In the genomic region with DNA sequence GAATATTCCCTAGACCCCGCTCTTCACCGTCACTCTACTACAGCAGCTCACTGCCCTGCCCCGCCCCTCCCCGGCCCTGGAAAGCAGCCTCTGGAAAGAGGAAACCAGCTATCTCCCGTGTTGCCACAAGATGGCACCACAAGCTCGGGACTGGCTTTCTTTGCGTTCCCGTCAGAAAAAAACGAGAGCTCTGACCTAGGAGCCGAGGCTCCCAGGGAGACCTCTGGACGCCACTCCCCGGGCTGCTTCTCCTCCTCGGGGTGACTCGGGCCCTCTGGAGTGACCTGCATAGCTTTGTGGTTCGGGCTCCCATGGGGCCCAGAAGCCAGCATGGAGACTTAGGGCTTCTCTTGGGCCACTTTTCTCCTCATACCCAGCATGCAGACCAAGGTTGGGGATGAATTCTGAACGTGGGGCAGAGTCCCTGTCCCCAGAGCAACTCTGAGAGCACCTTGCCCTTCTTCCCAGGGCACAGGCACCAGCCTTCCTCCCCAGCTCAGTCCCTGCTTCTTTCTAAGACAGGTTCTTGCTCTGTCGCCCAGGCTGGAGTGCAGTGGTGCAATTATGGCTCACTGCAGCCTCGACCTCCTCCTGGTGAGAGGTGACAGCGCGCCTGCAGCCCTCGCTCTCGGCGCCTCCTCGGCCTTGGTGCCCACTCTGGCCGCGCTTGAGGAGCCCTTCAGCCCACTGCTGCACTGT, we compare ENCODE assay signal across 8 cellular contexts. TPM values are rescaled to one million over a fixed set of nuclear protein-coding genes. Genes with fewer than 3 reads are reported as not detected.
DNase-seq lines count a peak whose midpoint lies in the region; ATAC-seq and TF ChIP-seq lines count a peak whose summit lies in the region.

No MANE protein-coding gene starts in this region.

- peak; percentile 85 for TF ChIP-seq CTCF in type B pancreatic cell (conservative IDR thresholded peaks at IDR 0.05)

- peaks cover 7% of the 10 kb centered on the region for H3K36me3 Mint-ChIP-seq in activated naive CD4-positive, alpha-beta T cell treated with anti-CD3 and anti-CD28 coated beads, Interleukin-2, amount 10 ng/mL, durations not matched to agents 7 days and 5 days
- no peaks in the 10 kb centered on the region for H3K36me3 Mint-ChIP-seq in type B pancreatic cell

- DNase-seq in GM04504 (ENCODE audit: low read depth) (peak; percentile 64), MV-4-11 (lab: John Stamatoyannopoulos, UW) (peak; percentile 74), head of caudate nucleus (peak; percentile 68 to 91 (median 83)), pons (ENCODE audit: low spot score) (peak; percentile 79), type B pancreatic cell (ENCODE audit: extremely low spot score, unreplicated experiment) (peak; percentile 87)
- peak; percentile 88 for DNase-seq in activated naive CD4-positive, alpha-beta T cell treated with anti-CD3 and anti-CD28 coated beads, Interleukin-2, amount 10 ng/mL, durations not matched to agents 7 days and 5 days

- CTCF ChIA-PET in activated naive CD4-positive, alpha-beta T cell treated with anti-CD3 and anti-CD28 coated beads, Interleukin-2, amount 10 ng/mL, durations not matched to agents 7 days and 5 days (lab: Charles Lee), result interaction anchor here (0.7 to 6.9 kb wide), 41 partner anchors 9 to 349 kb away, joined by 3 to 45 read pairs (median 4); a partner anchor contains a TSS

- peaks cover 7% of the 10 kb centered on the region for H3K9me3 Mint-ChIP-seq in activated naive CD4-positive, alpha-beta T cell treated with anti-CD3 and anti-CD28 coated beads, Interleukin-2, amount 10 ng/mL, durations not matched to agents 7 days and 5 days
- H3K9me3 Mint-ChIP-seq in type B pancreatic cell, result no peaks in the 10 kb centered on the region

- H3K4me3 Mint-ChIP-seq in activated naive CD4-positive, alpha-beta T cell treated with anti-CD3 and anti-CD28 coated beads, Interleukin-2, amount 10 ng/mL, durations not matched to agents 7 days and 5 days, result no peak overlapping the region
- H3K4me3 Mint-ChIP-seq in type B pancreatic cell, result no peak overlapping the region

- peak; percentile 95 for ATAC-seq in SK-N-SH treated with all-trans-retinoic acid at 6 μM for 48 hours
- ATAC-seq in GM18867 (IDR thresholded peaks at IDR 0.05; ENCODE audit: unreplicated experiment), result no peak

- peaks cover 45% of the 10 kb centered on the region for H3K4me1 Mint-ChIP-seq in activated naive CD4-positive, alpha-beta T cell treated with anti-CD3 and anti-CD28 coated beads, Interleukin-2, amount 10 ng/mL, durations not matched to agents 7 days and 5 days
- H3K4me1 Mint-ChIP-seq in type B pancreatic cell (ENCODE audit: unreplicated experiment), result peaks cover 5% of the 10 kb centered on the region

- H3K27ac Mint-ChIP-seq in activated naive CD4-positive, alpha-beta T cell treated with anti-CD3 and anti-CD28 coated beads, Interleukin-2, amount 10 ng/mL, durations not matched to agents 7 days and 5 days, result no peak overlapping the region
- H3K27ac Mint-ChIP-seq in type B pancreatic cell, result no peak overlapping the region

- peaks cover 33% of the 10 kb centered on the region for H3K27me3 Mint-ChIP-seq in activated naive CD4-positive, alpha-beta T cell treated with anti-CD3 and anti-CD28 coated beads, Interleukin-2, amount 10 ng/mL, durations not matched to agents 7 days and 5 days
- peaks cover 29% of the 10 kb centered on the region for H3K27me3 Mint-ChIP-seq in type B pancreatic cell

- intact Hi-C loops in head of caudate nucleus (cut with DNase I), result loop anchor here (10.0 kb wide), 1 partner anchor 332 kb away; no protein-coding TSS in a partner anchor

TF ChIP-seq in SK-N-SH treated with all-trans-retinoic acid at 6 μM for 48 hours, 23 proteins besides CTCF, POLR2A, EP300 and RAD21:
- TF ChIP-seq ZFP3 (CRISPR knock-in tag; IDR thresholded peaks at IDR 0.05), result no peak
- TF ChIP-seq TOX (CRISPR knock-in tag; IDR thresholded peaks at IDR 0.05; ENCODE audit: borderline replicate concordance), result no peak
- TF ChIP-seq ZC3H10 (CRISPR knock-in tag; IDR thresholded peaks at IDR 0.05), result no peak
- TF ChIP-seq, protein P1, sequence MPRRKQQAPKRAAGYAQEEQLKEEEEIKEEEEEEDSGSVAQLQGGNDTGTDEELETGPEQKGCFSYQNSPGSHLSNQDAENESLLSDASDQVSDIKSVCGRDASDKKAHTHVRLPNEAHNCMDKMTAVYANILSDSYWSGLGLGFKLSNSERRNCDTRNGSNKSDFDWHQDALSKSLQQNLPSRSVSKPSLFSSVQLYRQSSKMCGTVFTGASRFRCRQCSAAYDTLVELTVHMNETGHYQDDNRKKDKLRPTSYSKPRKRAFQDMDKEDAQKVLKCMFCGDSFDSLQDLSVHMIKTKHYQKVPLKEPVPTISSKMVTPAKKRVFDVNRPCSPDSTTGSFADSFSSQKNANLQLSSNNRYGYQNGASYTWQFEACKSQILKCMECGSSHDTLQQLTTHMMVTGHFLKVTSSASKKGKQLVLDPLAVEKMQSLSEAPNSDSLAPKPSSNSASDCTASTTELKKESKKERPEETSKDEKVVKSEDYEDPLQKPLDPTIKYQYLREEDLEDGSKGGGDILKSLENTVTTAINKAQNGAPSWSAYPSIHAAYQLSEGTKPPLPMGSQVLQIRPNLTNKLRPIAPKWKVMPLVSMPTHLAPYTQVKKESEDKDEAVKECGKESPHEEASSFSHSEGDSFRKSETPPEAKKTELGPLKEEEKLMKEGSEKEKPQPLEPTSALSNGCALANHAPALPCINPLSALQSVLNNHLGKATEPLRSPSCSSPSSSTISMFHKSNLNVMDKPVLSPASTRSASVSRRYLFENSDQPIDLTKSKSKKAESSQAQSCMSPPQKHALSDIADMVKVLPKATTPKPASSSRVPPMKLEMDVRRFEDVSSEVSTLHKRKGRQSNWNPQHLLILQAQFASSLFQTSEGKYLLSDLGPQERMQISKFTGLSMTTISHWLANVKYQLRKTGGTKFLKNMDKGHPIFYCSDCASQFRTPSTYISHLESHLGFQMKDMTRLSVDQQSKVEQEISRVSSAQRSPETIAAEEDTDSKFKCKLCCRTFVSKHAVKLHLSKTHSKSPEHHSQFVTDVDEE (CRISPR knock-in tag; IDR thresholded peaks at IDR 0.05), result no peak
- no peak for TF ChIP-seq ZNF70 (CRISPR knock-in tag; IDR thresholded peaks at IDR 0.05)

RNA-seq across cellular contexts. Expression of a gene that starts 19.0 kb away (rescaled TPM):
- 10.4 and 10.8 TPM in 2 replicates for total RNA-seq in type B pancreatic cell (ENCODE audit: low replicate concordance)

RNA-seq across cellular contexts. Expression of a gene that starts 21.4 kb away (rescaled TPM):
- 28.7 and 29.8 TPM in 2 replicates for total RNA-seq in type B pancreatic cell (ENCODE audit: low replicate concordance)

RNA-seq across cellular contexts. Expression of a gene that starts 46.9 kb away (rescaled TPM):
- total RNA-seq in type B pancreatic cell (ENCODE audit: low replicate concordance), result 10.3 and 25.1 TPM in 2 replicates
